ENCODE assay signal across 15 cellular contexts in genomic region chr2:68743531-68743930, GRCh38. TPM values are rescaled to one million over a fixed set of nuclear protein-coding genes. Genes with fewer than 3 reads are reported as not detected.
DNase-seq lines count a peak whose midpoint lies in the region; ATAC-seq and TF ChIP-seq lines count a peak whose summit lies in the region.
"Had no signal": no experiment of that assay in that cellular context is flagged by ENCODE, and none has a peak within 500 bp of the region (broad histone marks: within the 10 kb centered on the region; RNA-seq: fewer than 3 reads in every experiment).

No MANE protein-coding gene starts in this region.

- no peak overlapping the region for H3K4me3 Mint-ChIP-seq in activated naive CD4-positive, alpha-beta T cell treated with anti-CD3 and anti-CD28 coated beads, Interleukin-2, amount 10 ng/mL, durations not matched to agents 7 days and 5 days
- H3K4me3 Mint-ChIP-seq in activated naive CD8-positive, alpha-beta T cell treated with anti-CD3 and anti-CD28 coated beads, Interleukin-2, amount 10 ng/mL, durations not matched to agents 7 days and 5 days = peak overlapping the region; percentile 7
- H3K4me3 Mint-ChIP-seq in osteocyte (ENCODE audit: unreplicated experiment) = no peak overlapping the region

- WGBS in right cardiac atrium = 70% methylated on average over 3 of the region's 3 CpGs

- no peak overlapping the region for H3K4me3 ChIP-seq in HL-60 (replicated peaks; ENCODE audit: insufficient read depth, low read length)
- H3K4me3 ChIP-seq in right cardiac atrium (ENCODE audit: low read length) = no peak overlapping the region

- H3K27ac Mint-ChIP-seq in activated naive CD4-positive, alpha-beta T cell treated with anti-CD3 and anti-CD28 coated beads, Interleukin-2, amount 10 ng/mL, durations not matched to agents 7 days and 5 days = peak overlapping the region; percentile 47
- peak overlapping the region; percentile 46 for H3K27ac Mint-ChIP-seq in activated naive CD8-positive, alpha-beta T cell treated with anti-CD3 and anti-CD28 coated beads, Interleukin-2, amount 10 ng/mL, durations not matched to agents 7 days and 5 days
- no peak overlapping the region for H3K27ac Mint-ChIP-seq in osteocyte (ENCODE audit: unreplicated experiment)

- H3K27me3 ChIP-seq in HL-60 (ENCODE audit: insufficient read depth, poor library complexity, severe bottlenecking) (no peaks in the 10 kb centered on the region), right cardiac atrium (ENCODE audit: control insufficient read depth, insufficient read depth) (no peaks in the 10 kb centered on the region)

- peaks cover 4% of the 10 kb centered on the region for H3K9me3 Mint-ChIP-seq in activated naive CD4-positive, alpha-beta T cell treated with anti-CD3 and anti-CD28 coated beads, Interleukin-2, amount 10 ng/mL, durations not matched to agents 7 days and 5 days
- no peaks in the 10 kb centered on the region for H3K9me3 Mint-ChIP-seq in activated naive CD8-positive, alpha-beta T cell treated with anti-CD3 and anti-CD28 coated beads, Interleukin-2, amount 10 ng/mL, durations not matched to agents 7 days and 5 days
- no peaks in the 10 kb centered on the region for H3K9me3 Mint-ChIP-seq in osteocyte (ENCODE audit: unreplicated experiment)

- no peaks in the 10 kb centered on the region for H3K27me3 Mint-ChIP-seq in activated naive CD4-positive, alpha-beta T cell treated with anti-CD3 and anti-CD28 coated beads, Interleukin-2, amount 10 ng/mL, durations not matched to agents 7 days and 5 days
- H3K27me3 Mint-ChIP-seq in activated naive CD8-positive, alpha-beta T cell treated with anti-CD3 and anti-CD28 coated beads, Interleukin-2, amount 10 ng/mL, durations not matched to agents 7 days and 5 days = no peaks in the 10 kb centered on the region
- H3K27me3 Mint-ChIP-seq in osteocyte (ENCODE audit: unreplicated experiment) = peaks cover 27% of the 10 kb centered on the region

- intact Hi-C loops in right cardiac atrium (cut with DNase I) = loop anchor here in 2 of 4 donors (10.0 kb wide), 1 partner anchor 171 kb away; no protein-coding TSS in a partner anchor

- no peak for TF ChIP-seq CTCF in HL-60 (IDR thresholded peaks at IDR 0.05; ENCODE audit: insufficient read depth, low read length)
- no peak for TF ChIP-seq CTCF in osteocyte (IDR thresholded peaks at IDR 0.05)

- H3K4me1 ChIP-seq in right cardiac atrium (ENCODE audit: control insufficient read depth, insufficient read depth, low read length) = no peaks in the 10 kb centered on the region

- CTCF ChIA-PET in activated naive CD4-positive, alpha-beta T cell treated with anti-CD3 and anti-CD28 coated beads, Interleukin-2, amount 10 ng/mL, durations not matched to agents 7 days and 5 days (lab: Charles Lee) = interaction anchor here (2.6 to 8.6 kb wide), 2 partner anchors 7 to 33 kb away, joined by 8 to 82 read pairs; no protein-coding TSS in a partner anchor

- H3K9me3 ChIP-seq in right cardiac atrium (ENCODE audit: control insufficient read depth, low read length) = no peaks in the 10 kb centered on the region

- peaks cover 77% of the 10 kb centered on the region for H3K36me3 Mint-ChIP-seq in activated naive CD4-positive, alpha-beta T cell treated with anti-CD3 and anti-CD28 coated beads, Interleukin-2, amount 10 ng/mL, durations not matched to agents 7 days and 5 days
- peaks cover 37% of the 10 kb centered on the region for H3K36me3 Mint-ChIP-seq in activated naive CD8-positive, alpha-beta T cell treated with anti-CD3 and anti-CD28 coated beads, Interleukin-2, amount 10 ng/mL, durations not matched to agents 7 days and 5 days
- H3K36me3 Mint-ChIP-seq in osteocyte (ENCODE audit: unreplicated experiment) = no peaks in the 10 kb centered on the region

- ATAC-seq in activated naive CD8-positive, alpha-beta T cell treated with anti-CD3 and anti-CD28 coated beads, Interleukin-2, amount 10 ng/mL, durations not matched to agents 7 days and 5 days (ENCODE audit: low read depth) = no peak
- ATAC-seq in right cardiac atrium (no peak), HG02571 (IDR thresholded peaks at IDR 0.05; ENCODE audit: unreplicated experiment) (no peak)

- H3K27ac ChIP-seq in HL-60 (replicated peaks) (peak overlapping the region; percentile 77; the same call in 1 of the 2 replicates), right cardiac atrium (ENCODE audit: low read length) (no peak overlapping the region)
- H3K27ac ChIP-seq: epithelial cell of prostate had no signal

- H3K4me1 Mint-ChIP-seq in activated naive CD4-positive, alpha-beta T cell treated with anti-CD3 and anti-CD28 coated beads, Interleukin-2, amount 10 ng/mL, durations not matched to agents 7 days and 5 days = peaks cover 95% of the 10 kb centered on the region
- peaks cover 82% of the 10 kb centered on the region for H3K4me1 Mint-ChIP-seq in activated naive CD8-positive, alpha-beta T cell treated with anti-CD3 and anti-CD28 coated beads, Interleukin-2, amount 10 ng/mL, durations not matched to agents 7 days and 5 days
- no peaks in the 10 kb centered on the region for H3K4me1 Mint-ChIP-seq in osteocyte (ENCODE audit: unreplicated experiment)

- POLR2A ChIA-PET in activated naive CD8-positive, alpha-beta T cell treated with anti-CD3 and anti-CD28 coated beads, Interleukin-2, amount 10 ng/mL, durations not matched to agents 7 days and 5 days (lab: Charles Lee) = interaction anchor here (0.6 to 1.1 kb wide), 3 partner anchors 22 to 28 kb away, joined by 3 read pairs; no protein-coding TSS in a partner anchor

- DNase-seq in activated naive CD4-positive, alpha-beta T cell treated with anti-CD3 and anti-CD28 coated beads, Interleukin-2, amount 10 ng/mL, durations not matched to agents 7 days and 5 days = no peak
- no peak for DNase-seq in activated naive CD4-positive, alpha-beta T cell treated with anti-CD3 and anti-CD28 coated beads, Interleukin-2, amount 50 U/mL, for 16 hours
- DNase-seq in HL-60 (ENCODE audit: low read depth in 1 of 2, low spot score in 1 of 2) = no peak
- no peak for DNase-seq in activated naive CD8-positive, alpha-beta T cell treated with anti-CD3 and anti-CD28 coated beads, Interleukin-2, amount 10 ng/mL, durations not matched to agents 7 days and 5 days
- peak; percentile 21 for DNase-seq in osteocyte (ENCODE audit: extremely low spot score, unreplicated experiment)
- no peak for DNase-seq in SIG-M5 treated with dmso at 0.1 percent for 504 hours (lab: John Stamatoyannopoulos, UW; ENCODE audit: unreplicated experiment)
- no peak for DNase-seq in right cardiac atrium
- DNase-seq: cerebellar nuclear complex; DMS153; mesendoderm; NK-92 treated with Interleukin-12 subunit alpha and Interleukin-12 subunit beta, amount 100 ng/mL, for 24 hours; occipital lobe; SIG-M5 had no signal

RNA-seq across cellular contexts. Expression of gene ARHGAP25, which starts 8.9 kb away (rescaled TPM):
- total RNA-seq in activated naive CD8-positive, alpha-beta T cell treated with anti-CD3 and anti-CD28 coated beads, Interleukin-2, amount 10 ng/mL, durations not matched to agents 7 days and 5 days = 100 to 1,000 TPM; 109 to 117 TPM
- total RNA-seq in osteocyte (0.42 and 0.43 TPM in 2 replicates), right cardiac atrium (1 to 10 TPM; 7.8 to 9.7 (median 9.1) TPM)
- polyA plus RNA-seq in right cardiac atrium = 5.9 TPM

Comparison
In these comparisons a context has a peak if more than half of its experiments do, and no peak if none do; other contexts are left out.
1. RNA of gene ARHGAP25, which starts 8.9 kb away (total RNA-seq): 109 to 117 TPM in activated naive CD8-positive, alpha-beta T cell treated with anti-CD3 and anti-CD28 coated beads, Interleukin-2, amount 10 ng/mL, durations not matched to agents 7 days and 5 days; 7.8 to 9.7 TPM in right cardiac atrium and 0.42 to 0.43 TPM in osteocyte; every median in the first group is over 10 times any median in the second.